11 cellular contexts compared by ENCODE assay signal in the genomic region with DNA sequence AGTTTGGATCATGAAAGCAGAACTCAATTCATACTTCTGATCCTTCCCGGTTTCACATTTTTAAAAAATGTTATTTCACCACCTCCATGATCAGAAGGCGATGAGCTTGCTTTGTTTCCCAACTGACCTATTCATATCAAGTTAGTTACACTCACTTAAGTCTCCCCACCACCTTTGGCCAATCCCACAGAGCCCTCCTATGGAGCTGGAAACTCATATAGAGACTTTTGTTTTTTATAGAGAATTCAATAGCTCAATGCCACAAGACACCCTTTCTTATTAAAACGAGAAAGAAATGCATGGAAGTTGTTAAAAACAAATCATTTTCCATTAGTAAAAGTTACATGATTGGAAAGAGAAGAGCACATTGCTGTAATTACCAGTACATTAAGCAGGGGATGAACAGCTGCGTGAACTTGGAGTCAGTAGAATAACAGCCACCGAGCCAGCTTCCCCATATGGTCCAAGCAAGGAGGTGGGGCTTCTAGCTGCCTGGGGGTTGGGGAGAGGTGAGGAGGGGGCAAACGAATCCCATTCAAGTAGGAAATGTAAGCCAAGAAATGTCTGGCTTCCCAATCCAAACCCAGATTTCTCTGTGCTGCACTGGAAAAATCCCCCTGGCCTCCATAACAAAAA.
A peak's percentile ranks its signal among the peaks of the same experiment; 100 is the strongest.
DNase-seq lines count a peak whose midpoint lies in the region; ATAC-seq, FAIRE-seq and TF ChIP-seq lines count a peak whose summit lies in the region.
"Had no signal": no experiment of that assay in that cellular context is flagged by ENCODE, and none has a peak within 500 bp of the region (broad histone marks: within the 10 kb centered on the region; RNA-seq: fewer than 3 reads in every experiment).

No MANE protein-coding gene starts in this region.

- peak overlapping the region; percentile 88 to 89 for H3K27ac ChIP-seq in A549

- no peaks in the 10 kb centered on the region for H3K36me3 Mint-ChIP-seq in MCF 10A (ENCODE audit: insufficient read depth, unreplicated experiment)
- no peaks in the 10 kb centered on the region for H3K36me3 Mint-ChIP-seq in mesothelial cell of epicardium
- H3K36me3 Mint-ChIP-seq: naive thymus-derived CD4-positive, alpha-beta T cell had no signal

- H3K4me1 Mint-ChIP-seq in MCF 10A (ENCODE audit: insufficient read depth, unreplicated experiment), result peaks cover 16% of the 10 kb centered on the region
- H3K4me1 Mint-ChIP-seq in mesothelial cell of epicardium, result peaks cover 33% of the 10 kb centered on the region
- H3K4me1 Mint-ChIP-seq: naive thymus-derived CD4-positive, alpha-beta T cell had no signal

- TSS peak; percentile 79 for BruUV-seq in MCF 10A (replicated peaks; lab: Mats Ljungman, UMichigan)

- H3K27me3 Mint-ChIP-seq in MCF 10A (ENCODE audit: insufficient read depth, unreplicated experiment), result no peaks in the 10 kb centered on the region
- H3K27me3 Mint-ChIP-seq in mesothelial cell of epicardium (ENCODE audit: low read depth), result no peaks in the 10 kb centered on the region

- H3K36me3 ChIP-seq in MG63, result no peaks in the 10 kb centered on the region; the same call in 1 of the 2 replicates

- H3K27ac Mint-ChIP-seq in MCF 10A (ENCODE audit: low read depth, unreplicated experiment) (peak overlapping the region; percentile 95), mesothelial cell of epicardium (peak overlapping the region; percentile 84)
- H3K27ac Mint-ChIP-seq: naive thymus-derived CD4-positive, alpha-beta T cell had no signal

- peak overlapping the region; percentile 75 for H3K4me2 ChIP-seq in A549

- H3K9me3 Mint-ChIP-seq in MCF 10A (ENCODE audit: unreplicated experiment), result peaks cover 21% of the 10 kb centered on the region
- H3K9me3 Mint-ChIP-seq in mesothelial cell of epicardium, result no peaks in the 10 kb centered on the region

- TF ChIP-seq EP300 in A549 (IDR thresholded peaks at IDR 0.05), result no peak

- H3K4me3 ChIP-seq in A549 (0 out of 3 replicates have a peak overlapping the region, but pooled peaks have one; percentile 5), MG63 (peak overlapping the region; percentile 21)
- H3K4me3 ChIP-seq: GM12878 had no signal

- POLR2A ChIA-PET in A549 (lab: Yijun Ruan, JAX), result interaction anchor here (0.8 to 1.2 kb wide), 5 partner anchors 70 to 612 kb away, joined by 3 to 5 read pairs (median 3); no protein-coding TSS in a partner anchor
- POLR2A ChIA-PET in MCF 10A (lab: Yijun Ruan, JAX), result interaction anchor here (0.6 to 2.7 kb wide), 7 partner anchors 15 to 615 kb away, joined by 3 to 7 read pairs (median 4); a partner anchor contains a TSS

- peak overlapping the region; percentile 20 for H3K4me3 Mint-ChIP-seq in MCF 10A (ENCODE audit: unreplicated experiment)
- H3K4me3 Mint-ChIP-seq in mesothelial cell of epicardium, result no peak overlapping the region
- H3K4me3 Mint-ChIP-seq: naive thymus-derived CD4-positive, alpha-beta T cell had no signal

- no peak for TF ChIP-seq CTCF in A549 (IDR thresholded peaks at IDR 0.05)
- no peak for TF ChIP-seq CTCF in MCF 10A (IDR thresholded peaks at IDR 0.05; ENCODE audit: unreplicated experiment)
- no peak for TF ChIP-seq CTCF in mesothelial cell of epicardium (IDR thresholded peaks at IDR 0.05; ENCODE audit: unreplicated experiment)

- ATAC-seq in A549 (peak; percentile 60 to 62; a peak in 5 of 6 replicates), HG02759 (IDR thresholded peaks at IDR 0.05; ENCODE audit: unreplicated experiment) (no peak), GM19328 (IDR thresholded peaks at IDR 0.05; ENCODE audit: unreplicated experiment) (no peak)
- ATAC-seq: GM12878; naive thymus-derived CD4-positive, alpha-beta T cell had no signal

- TF ChIP-seq POLR2A in A549 (IDR thresholded peaks at IDR 0.05; ENCODE audit: low read length), result no peak

- FAIRE-seq in A549 (lab: Jason Lieb, UNC), result no peak
- FAIRE-seq: GM12878 had no signal

- no peak for TF ChIP-seq RAD21 in A549 (conservative IDR thresholded peaks at IDR 0.05 in 1 of 2, IDR thresholded peaks at IDR 0.05 in 1 of 2)

- DNase-seq in A549 (ENCODE audit: low read depth in 1 of 2, low spot score in 1 of 2) (peak; percentile 5 to 58), MG63 (peak; percentile 75), MCF 10A (ENCODE audit: unreplicated experiment) (peak; percentile 23), mesothelial cell of epicardium (ENCODE audit: low spot score in 2 of 2, unreplicated experiment in 2 of 2) (no peak), DMS153 treated with DMSO at 0.1 percent for 48 hours (lab: John Stamatoyannopoulos, UW; ENCODE audit: unreplicated experiment) (no peak)
- no peak for DNase-seq in activated CD4-positive, alpha-beta T cell treated with anti-CD3 and anti-CD28 coated beads for 4 hours
- DNase-seq: ACHN; naive thymus-derived CD4-positive, alpha-beta T cell had no signal

- peaks cover 35% of the 10 kb centered on the region for H3K4me1 ChIP-seq in A549

- WGBS in A549 (ENCODE audit: missing lambda C conversion rate), result 48% methylated on average over 6 of the region's 6 CpGs

- H3K27me3 ChIP-seq in MG63, result no peaks in the 10 kb centered on the region

- CTCF ChIA-PET in A549 (lab: Yijun Ruan, JAX), result interaction anchor here (0.7 to 1.0 kb wide), 4 partner anchors 14 to 617 kb away, joined by 3 to 4 read pairs (median 3); no protein-coding TSS in a partner anchor
- CTCF ChIA-PET in MCF 10A (lab: Yijun Ruan, JAX), result interaction anchor here (0.7 to 0.9 kb wide), 2 partner anchors 31 to 296 kb away, joined by 3 read pairs; no protein-coding TSS in a partner anchor

- peaks cover 33% of the 10 kb centered on the region for H3K9me3 ChIP-seq in A549
- peaks cover 5% of the 10 kb centered on the region; the same call in 1 of the 2 replicates for H3K9me3 ChIP-seq in MG63

- intact Hi-C loops in MCF 10A (cut with micrococcal nuclease), result loop anchor here (10.0 kb wide), 2 partner anchors 240 to 290 kb away; no protein-coding TSS in a partner anchor

TF ChIP-seq in A549, 52 proteins besides CTCF, POLR2A, EP300 and RAD21:
- TF ChIP-seq, protein P1, sequence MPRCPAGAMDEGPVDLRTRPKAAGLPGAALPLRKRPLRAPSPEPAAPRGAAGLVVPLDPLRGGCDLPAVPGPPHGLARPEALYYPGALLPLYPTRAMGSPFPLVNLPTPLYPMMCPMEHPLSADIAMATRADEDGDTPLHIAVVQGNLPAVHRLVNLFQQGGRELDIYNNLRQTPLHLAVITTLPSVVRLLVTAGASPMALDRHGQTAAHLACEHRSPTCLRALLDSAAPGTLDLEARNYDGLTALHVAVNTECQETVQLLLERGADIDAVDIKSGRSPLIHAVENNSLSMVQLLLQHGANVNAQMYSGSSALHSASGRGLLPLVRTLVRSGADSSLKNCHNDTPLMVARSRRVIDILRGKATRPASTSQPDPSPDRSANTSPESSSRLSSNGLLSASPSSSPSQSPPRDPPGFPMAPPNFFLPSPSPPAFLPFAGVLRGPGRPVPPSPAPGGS (IDR thresholded peaks at IDR 0.05), result no peak
- TF ChIP-seq POLR2AphosphoS2 (conservative IDR thresholded peaks at IDR 0.05; ENCODE audit: low read length) (no peak), ZFP36 (IDR thresholded peaks at IDR 0.05; ENCODE audit: borderline replicate concordance, partially characterized antibody) (no peak), EHF (CRISPR knock-in tag; IDR thresholded peaks at IDR 0.05) (no peak), RNF2 (IDR thresholded peaks at IDR 0.05; ENCODE audit: borderline replicate concordance, low read depth) (no peak), ZNF302 (CRISPR knock-in tag; IDR thresholded peaks at IDR 0.05) (no peak), KDM5A (IDR thresholded peaks at IDR 0.05) (no peak), KDM1A (IDR thresholded peaks at IDR 0.05; ENCODE audit: low read depth) (no peak), JUN (IDR thresholded peaks at IDR 0.05) (no peak), RCOR1 (IDR thresholded peaks at IDR 0.05; ENCODE audit: low read depth, low read length) (no peak), CHD4 (IDR thresholded peaks at IDR 0.05; ENCODE audit: borderline replicate concordance) (no peak), NFE2L2 (conservative IDR thresholded peaks at IDR 0.05; ENCODE audit: low read length) (no peak), PHF8 (IDR thresholded peaks at IDR 0.05; ENCODE audit: borderline replicate concordance, low read depth) (no peak)
- TF ChIP-seq, protein P2, sequence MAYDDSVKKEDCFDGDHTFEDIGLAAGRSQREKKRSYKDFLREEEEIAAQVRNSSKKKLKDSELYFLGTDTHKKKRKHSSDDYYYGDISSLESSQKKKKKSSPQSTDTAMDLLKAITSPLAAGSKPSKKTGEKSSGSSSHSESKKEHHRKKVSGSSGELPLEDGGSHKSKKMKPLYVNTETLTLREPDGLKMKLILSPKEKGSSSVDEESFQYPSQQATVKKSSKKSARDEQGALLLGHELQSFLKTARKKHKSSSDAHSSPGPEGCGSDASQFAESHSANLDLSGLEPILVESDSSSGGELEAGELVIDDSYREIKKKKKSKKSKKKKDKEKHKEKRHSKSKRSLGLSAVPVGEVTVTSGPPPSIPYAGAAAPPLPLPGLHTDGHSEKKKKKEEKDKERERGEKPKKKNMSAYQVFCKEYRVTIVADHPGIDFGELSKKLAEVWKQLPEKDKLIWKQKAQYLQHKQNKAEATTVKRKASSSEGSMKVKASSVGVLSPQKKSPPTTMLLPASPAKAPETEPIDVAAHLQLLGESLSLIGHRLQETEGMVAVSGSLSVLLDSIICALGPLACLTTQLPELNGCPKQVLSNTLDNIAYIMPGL (CRISPR knock-in tag; IDR thresholded peaks at IDR 0.05; ENCODE audit: borderline replicate concordance), result no peak

Comparison
In these comparisons a context has a peak if more than half of its experiments do, and no peak if none do; other contexts are left out.
1. ATAC-seq: peak in A549 (2 of 2); none in HG02759 (single experiment) and GM19328 (single experiment).
2. DNase-seq: peak in A549 (2 of 2), MG63 (single experiment) and MCF 10A (single experiment); none in mesothelial cell of epicardium (0 of 2), DMS153 treated with DMSO at 0.1 percent for 48 hours (single experiment) and activated CD4-positive, alpha-beta T cell treated with anti-CD3 and anti-CD28 coated beads for 4 hours (0 of 2).